ENCODE assay signal across 24 cellular contexts in genomic region chr6:129089357-129089756, GRCh38.
"Had no signal": no experiment of that assay in that cellular context is flagged by ENCODE, and none has a peak within 500 bp of the region (broad histone marks: within the 10 kb centered on the region; RNA-seq: fewer than 3 reads in every experiment).

No MANE protein-coding gene starts in this region.

- DNase-seq: immature natural killer cell; kidney; lower lobe of right lung; mammary epithelial cell; mesenchymal stem cell; naive thymus-derived CD8-positive, alpha-beta T cell; occipital lobe; ovary; right lobe of liver; stimulated activated CD4-positive, alpha-beta T cell treated with anti-CD3 and anti-CD28 coated beads, Interleukin-1b, Interleukin-23, amount 100 ng/mL, for 48 hours; stimulated activated CD4-positive, alpha-beta T cell treated with anti-CD3 and anti-CD28 coated beads, Interleukin-2, amount 100 ng/mL, for 48 hours; stimulated activated CD4-positive, alpha-beta T cell treated with anti-CD3 and anti-CD28 coated beads, Interleukin-4, amount 100 ng/mL, for 4 hours; stimulated activated CD8-positive, alpha-beta memory T cell treated with anti-CD3 and anti-CD28 coated beads, Interleukin-4, amount 100 ng/mL, for 48 hours; stimulated activated naive CD4-positive, alpha-beta T cell treated with Interleukin-2 at 50 U/mL for 16 hours; stimulated activated naive CD8-positive, alpha-beta T cell treated with anti-CD3 and anti-CD28 coated beads, Interleukin-15, amount 100 ng/mL, for 72 hours; substantia nigra; uterus had no signal

- H3K36me3 ChIP-seq: lower lobe of right lung, neural progenitor cell, neutrophil, ovary, prostate gland, right atrium auricular region, right lobe of liver, uterus had no signal

- H3K27ac ChIP-seq: lower lobe of right lung, neural progenitor cell, neutrophil, ovary, prostate gland, right atrium auricular region, right lobe of liver, tibial nerve, uterus had no signal

- H3K9me3 ChIP-seq: lower lobe of right lung, neutrophil, ovary, prostate gland, right atrium auricular region, right lobe of liver, tibial nerve, uterus had no signal

- H3K4me3 ChIP-seq: lower lobe of right lung, neural progenitor cell, ovary, prostate gland, right atrium auricular region, right lobe of liver, smooth muscle cell, tibial nerve, uterus had no signal

- ATAC-seq: lower lobe of right lung; naive thymus-derived CD8-positive, alpha-beta T cell; right lobe of liver; stimulated activated memory B cell treated with anti-CD40 and anti-IgM and Interleukin-4, amounts not matched to agents 10 μg/mL and 1 μg/mL and 100 μg/mL, for 72 hours; stimulated activated naive CD8-positive, alpha-beta T cell treated with anti-CD3 and anti-CD28 coated beads, Interleukin-15, amount 100 ng/mL, for 72 hours had no signal

- H2AFZ ChIP-seq: neural progenitor cell had no signal

- H3K4me1 ChIP-seq: lower lobe of right lung, neural progenitor cell, prostate gland, right atrium auricular region, right lobe of liver, uterus had no signal

- H3K27me3 ChIP-seq: neural progenitor cell, neutrophil, ovary, right atrium auricular region, right lobe of liver, tibial nerve, uterus had no signal

- H3K4me2 ChIP-seq: neural progenitor cell, smooth muscle cell had no signal

- H3K9ac ChIP-seq: neural progenitor cell had no signal
